Comparison of ENCODE assay signal across 8 cellular contexts in the genomic region with DNA sequence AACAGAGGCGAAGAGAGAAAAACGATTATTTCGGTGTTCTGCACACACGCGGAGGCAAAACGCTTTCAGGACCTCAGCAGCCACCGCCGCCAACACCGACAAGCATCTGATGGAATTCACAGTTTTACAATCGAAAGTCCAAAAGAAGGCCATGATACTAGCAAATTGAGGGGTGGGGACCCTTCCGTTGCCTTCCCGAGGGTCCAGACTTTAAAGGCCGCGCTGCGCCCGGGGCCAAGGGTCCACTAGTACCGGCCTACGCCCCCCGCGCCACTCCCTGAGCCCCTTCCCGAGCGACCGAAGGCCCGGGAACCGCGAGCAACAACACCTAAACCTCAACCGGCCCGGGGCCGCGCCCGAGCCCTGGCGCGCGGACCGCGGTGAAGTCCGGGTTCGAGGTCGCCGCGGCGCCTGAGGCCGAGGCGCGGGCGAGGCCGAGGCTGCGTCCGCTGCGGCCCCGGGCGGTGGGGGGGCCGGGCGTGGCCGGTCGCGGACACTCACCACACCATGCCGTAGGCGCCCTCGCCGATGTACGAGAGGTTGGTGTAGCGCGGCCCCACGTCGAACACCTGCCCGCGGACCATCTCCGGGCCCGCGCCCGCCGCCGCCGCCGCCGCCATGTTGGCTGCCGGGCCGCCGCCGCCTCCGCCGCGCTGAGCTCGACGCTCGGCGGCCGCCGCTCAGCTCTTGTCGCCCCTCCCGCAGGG. TPM values are rescaled to one million over a fixed set of nuclear protein-coding genes. Genes with fewer than 3 reads are reported as not detected.
DNase-seq lines count a peak whose midpoint lies in the region; ATAC-seq and TF ChIP-seq lines count a peak whose summit lies in the region.

No MANE protein-coding gene starts in this region.

- H3K9me3 Mint-ChIP-seq in CD4-positive, alpha-beta T cell, result no peaks in the 10 kb centered on the region

- peaks cover 54% of the 10 kb centered on the region for H3K4me1 ChIP-seq in left ventricle myocardium inferior

- peak; percentile 41 for ATAC-seq in CD4-positive, alpha-beta T cell (ENCODE audit: poor library complexity)
- peak; percentile 21 for ATAC-seq in GM21529 (IDR thresholded peaks at IDR 0.05; ENCODE audit: unreplicated experiment)

- no peak for TF ChIP-seq CTCF in CD4-positive, alpha-beta T cell (IDR thresholded peaks at IDR 0.05)
- TF ChIP-seq CTCF in NB4 (IDR thresholded peaks at IDR 0.05; ENCODE audit: low read depth, low read length) (no peak), left ventricle myocardium inferior (IDR thresholded peaks at IDR 0.05; ENCODE audit: borderline replicate concordance) (no peak), retinal pigment epithelial cell (conservative IDR thresholded peaks at IDR 0.05; ENCODE audit: low read depth, low read length) (no peak)

- peak overlapping the region; percentile 46 for H3K27ac ChIP-seq in CD4-positive, alpha-beta T cell (ENCODE audit: low read depth, low read length)
- H3K27ac ChIP-seq in left ventricle myocardium inferior (replicated peaks), result peak overlapping the region; percentile 92

- peak in 8 of 10 experiments; percentile 1 to 37 (median 9) for DNase-seq in CD4-positive, alpha-beta T cell
- DNase-seq in NB4 (ENCODE audit: low read depth), result peak; percentile 45
- peak; percentile 47 for DNase-seq in activated naive CD4-positive, alpha-beta T cell treated with Interleukin-2 at 50 U/mL for 16 hours
- peak; percentile 26 for DNase-seq in left ventricle myocardium inferior
- DNase-seq in retinal pigment epithelial cell (ENCODE audit: low read depth), result no peak
- no peak for DNase-seq in AG08396 (ENCODE audit: low spot score)
- DNase-seq in NCI-H510A treated with DMSO at 0.1 percent for 48 hours (lab: John Stamatoyannopoulos, UW), result no peak

- intact Hi-C loops in CD4-positive, alpha-beta T cell (cut with DNase I, micrococcal nuclease), result loop anchor here (1.0 to 5.0 kb wide), 4 partner anchors 46 to 130 kb away; partner anchors contain the start of gene PPM1F (in 1 of the 2)
- intact Hi-C loops in left ventricle myocardium inferior (cut with micrococcal nuclease), result loop anchor here (10.0 kb wide), 1 partner anchor 62 kb away; no protein-coding TSS in a partner anchor

- no peaks in the 10 kb centered on the region for H3K36me3 ChIP-seq in left ventricle myocardium inferior

- H3K27me3 Mint-ChIP-seq in CD4-positive, alpha-beta T cell, result no peaks in the 10 kb centered on the region

- TF ChIP-seq POLR2A in NB4 (IDR thresholded peaks at IDR 0.05; ENCODE audit: extremely low read depth, insufficient read length), result no peak

- peak overlapping the region; percentile 92 for H3K27ac Mint-ChIP-seq in CD4-positive, alpha-beta T cell

- peak overlapping the region; percentile 98 for H3K4me3 Mint-ChIP-seq in CD4-positive, alpha-beta T cell

- peaks cover 16% of the 10 kb centered on the region for H3K36me3 Mint-ChIP-seq in CD4-positive, alpha-beta T cell (ENCODE audit: low read depth)

- no peaks in the 10 kb centered on the region for H3K9me3 ChIP-seq in CD4-positive, alpha-beta T cell (ENCODE audit: control insufficient read depth, low read length)
- no peaks in the 10 kb centered on the region for H3K9me3 ChIP-seq in left ventricle myocardium inferior (replicated peaks)

- no peaks in the 10 kb centered on the region for H3K27me3 ChIP-seq in CD4-positive, alpha-beta T cell (ENCODE audit: control insufficient read depth, insufficient read depth, low read length)
- H3K27me3 ChIP-seq in left ventricle myocardium inferior (ENCODE audit: low read depth), result no peaks in the 10 kb centered on the region

- peaks cover 59% of the 10 kb centered on the region for H3K4me1 Mint-ChIP-seq in CD4-positive, alpha-beta T cell (ENCODE audit: low read depth)

- CTCF ChIA-PET in CD4-positive, alpha-beta T cell (lab: Charles Lee), result interaction anchor here (1.2 to 1.5 kb wide), 2 partner anchors 9 to 100 kb away, joined by 3 to 4 read pairs; no protein-coding TSS in a partner anchor

- POLR2A ChIA-PET in CD4-positive, alpha-beta T cell (lab: Charles Lee), result interaction anchor here (0.7 to 1.5 kb wide), 5 partner anchors 9 to 131 kb away, joined by 3 to 8 read pairs (median 4); no protein-coding TSS in a partner anchor

- peak overlapping the region; percentile 91 for H3K4me3 ChIP-seq in NB4 (ENCODE audit: low read depth, low read length)
- H3K4me3 ChIP-seq in left ventricle myocardium inferior, result peak overlapping the region; percentile 74
- H3K4me3 ChIP-seq in retinal pigment epithelial cell (ENCODE audit: low read length), result peak overlapping the region; percentile 90

RNA-seq across cellular contexts. Expression of gene MAPK1, which starts 0.5 kb away (rescaled TPM):
- total RNA-seq in CD4-positive, alpha-beta T cell, result 10 to 100 TPM; 39.4 to 44.0 TPM
- total RNA-seq in left ventricle myocardium inferior, result 91.7 TPM

Comparison
In these comparisons a context has a peak if more than half of its experiments do, and no peak if none do; other contexts are left out.
1. DNase-seq: peak in CD4-positive, alpha-beta T cell (8 of 10), NB4 (single experiment), activated naive CD4-positive, alpha-beta T cell treated with Interleukin-2 at 50 U/mL for 16 hours (single experiment) and left ventricle myocardium inferior (single experiment); none in retinal pigment epithelial cell (single experiment), AG08396 (single experiment) and NCI-H510A treated with DMSO at 0.1 percent for 48 hours (single experiment).
2. Peak in every context shown above with its lines, with median percentiles within 50 percentile points of each other: H3K4me3 ChIP-seq.